In the genomic region with DNA sequence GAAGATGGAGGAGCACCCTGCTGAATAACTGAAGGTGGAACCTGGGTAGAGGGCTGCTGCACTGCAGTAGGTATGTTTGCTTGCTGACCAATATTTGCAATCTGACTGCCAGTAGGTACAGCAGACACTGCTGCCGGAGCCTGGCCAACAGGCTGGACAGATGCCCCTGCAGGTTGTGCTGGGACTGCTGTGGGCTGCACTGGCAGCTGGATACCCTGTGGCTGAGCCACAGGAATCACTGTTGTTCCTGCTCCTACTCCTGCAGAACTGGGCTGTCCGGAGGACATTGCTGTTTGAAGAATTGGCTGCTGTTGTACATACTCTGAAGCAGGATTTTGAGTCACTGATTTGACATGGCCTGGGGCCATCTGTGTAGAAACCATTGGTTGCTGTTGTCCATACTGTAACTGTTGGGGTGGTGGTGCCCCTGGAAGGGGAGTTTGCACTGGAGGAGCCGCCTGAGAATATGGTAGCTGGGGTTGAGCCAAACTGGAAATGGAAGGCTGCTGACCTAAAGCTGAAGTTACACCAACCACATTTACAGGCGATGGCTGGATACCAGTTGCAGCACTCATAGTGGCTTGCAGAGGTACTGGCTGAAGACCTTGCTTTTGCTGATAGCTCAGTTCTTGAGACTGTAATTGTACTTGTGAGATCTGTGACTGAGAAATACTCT, we compare ENCODE assay signal across 7 cellular contexts. TPM values are rescaled to one million over a fixed set of nuclear protein-coding genes. Genes with fewer than 3 reads are reported as not detected.
DNase-seq lines count a peak whose midpoint lies in the region; ATAC-seq and TF ChIP-seq lines count a peak whose summit lies in the region.

No MANE protein-coding gene starts in this region.

- WGBS in mammary epithelial cell (ENCODE audit: low coverage, missing lambda C conversion rate), result 63% methylated on average over 4 of the region's 4 CpGs

- peak overlapping the region; percentile 99 for H3K4me2 ChIP-seq in mammary epithelial cell (ENCODE audit: insufficient read depth, low read depth, low read length)

- intact Hi-C loops in mammary epithelial cell (cut with micrococcal nuclease), result loop anchor here (10.0 kb wide), 1 partner anchor 401 kb away; no protein-coding TSS in a partner anchor

- H2AFZ ChIP-seq in mammary epithelial cell (ENCODE audit: low read depth, low read length), result no peak overlapping the region

- no peak overlapping the region for H3K27ac ChIP-seq in mammary epithelial cell (ENCODE audit: insufficient read depth, low read depth, low read length)

- no TSS peak for BruUV-seq in mammary epithelial cell (replicated peaks; lab: Mats Ljungman, UMichigan)

- in situ Hi-C loops in mammary epithelial cell (cut with MboI; ENCODE audit: low sequenced_read_pairs in 2 of 2), result no loop called here

- no peak overlapping the region for H3K9ac ChIP-seq in mammary epithelial cell (ENCODE audit: insufficient read depth, low read length)

- no peaks in the 10 kb centered on the region for H3K36me3 ChIP-seq in mammary epithelial cell (ENCODE audit: insufficient read depth, low read length)

- TF ChIP-seq CTCF in mammary epithelial cell (conservative IDR thresholded peaks at IDR 0.05 in 1 of 2, IDR thresholded peaks at IDR 0.05 in 1 of 2; ENCODE audit: extremely low read depth in 1 of 2, insufficient read depth in 1 of 2, low read depth in 1 of 2, low read length in 2 of 2), result peak; percentile 48 to 58

- H3K79me2 ChIP-seq in mammary epithelial cell (ENCODE audit: insufficient read depth, low read length), result peaks cover 72% of the 10 kb centered on the region

- DNase-seq in ELF-1 (ENCODE audit: low read depth, low spot score) (peak; percentile 55), HuH-7 (ENCODE audit: low spot score) (peak; percentile 30), mammary epithelial cell (peak; percentile 28), mesenteric fat pad (ENCODE audit: low spot score) (peak; percentile 64), NOMO-1 treated with dmso at 0.1 percent for 144 hours (lab: John Stamatoyannopoulos, UW; ENCODE audit: unreplicated experiment) (no peak), DMS153 treated with DMSO at 0.1 percent for 48 hours (lab: John Stamatoyannopoulos, UW; ENCODE audit: unreplicated experiment) (no peak)

- dilution Hi-C loops in mammary epithelial cell (cut with HindIII; ENCODE audit: low sequenced_read_pairs), result no loop called here

- no peaks in the 10 kb centered on the region for H3K9me3 ChIP-seq in mammary epithelial cell (replicated peaks; ENCODE audit: insufficient read depth, low read length)

- H3K4me1 ChIP-seq in mammary epithelial cell (ENCODE audit: insufficient read depth, low read length), result peaks cover 44% of the 10 kb centered on the region

- H3K27me3 ChIP-seq in mammary epithelial cell (ENCODE audit: insufficient read depth, low read length), result no peaks in the 10 kb centered on the region

- no peak overlapping the region for H3K4me3 ChIP-seq in mammary epithelial cell (replicated peaks in 1 of 3; ENCODE audit: insufficient read depth in 1 of 3, low read depth in 2 of 3, low read length in 3 of 3)

- H4K20me1 ChIP-seq in mammary epithelial cell (ENCODE audit: insufficient read depth, low read length), result no peaks in the 10 kb centered on the region

- CTCF ChIA-PET in mammary epithelial cell (lab: Charles Lee; ENCODE audit: low non-redundant PET), result interaction anchor here (0.7 kb wide), 1 partner anchor 165 kb away, joined by 3 read pairs; no protein-coding TSS in a partner anchor

- ATAC-seq in HG03039 (IDR thresholded peaks at IDR 0.05; ENCODE audit: unreplicated experiment), result no peak

RNA-seq across cellular contexts. Expression of a gene that starts 2.2 kb away (rescaled TPM):
- total RNA-seq in mammary epithelial cell (100 to 1,000 TPM in 1 of 2 donors, 10 to 100 TPM in 1; 73.3 to 103 TPM), mesenteric fat pad (82.0 TPM)
- 85.6 TPM for polyA plus RNA-seq in mammary epithelial cell
- 81.2 TPM for polyA minus RNA-seq in mammary epithelial cell

Comparison
In these comparisons a context has a peak if more than half of its experiments do, and no peak if none do; other contexts are left out.
1. DNase-seq: peak in ELF-1 (single experiment), HuH-7 (single experiment), mammary epithelial cell (single experiment) and mesenteric fat pad (single experiment); none in NOMO-1 treated with dmso at 0.1 percent for 144 hours (single experiment) and DMS153 treated with DMSO at 0.1 percent for 48 hours (single experiment).